ENCODE assay signal across 30 cellular contexts in genomic region chr1:34645109-34645688, GRCh38.
"Had no signal": no experiment of that assay in that cellular context is flagged by ENCODE, and none has a peak within 500 bp of the region (broad histone marks: within the 10 kb centered on the region; RNA-seq: fewer than 3 reads in every experiment).

No MANE protein-coding gene starts in this region.

- H3K4me1 ChIP-seq: ascending aorta, colonic mucosa, prostate gland, sigmoid colon, uterus had no signal

- H3K9me3 ChIP-seq: ascending aorta, colonic mucosa, ovary, prostate gland, sigmoid colon, uterus had no signal

- H3K27me3 ChIP-seq: ascending aorta, colonic mucosa, ovary, uterus had no signal

- DNase-seq: activated CD4-positive, alpha-beta memory T cell treated with anti-CD3 and anti-CD28 coated beads for 36 hours; activated CD4-positive, alpha-beta T cell treated with anti-CD3 and anti-CD28 coated beads, Interleukin-2, amount 10 ng/mL, durations not matched to agents 24 days and 14 days; activated CD4-positive, CD25-positive, alpha-beta regulatory T cell treated with anti-CD3 and anti-CD28 coated beads, Interleukin-2, amount 50 U/mL, for 72 hours; activated CD8-positive, alpha-beta memory T cell treated with anti-CD3 and anti-CD28 coated beads, Interleukin-2, amount 50 U/mL, for 4 hours; activated gamma-delta T cell; activated naive CD4-positive, alpha-beta T cell treated with anti-CD3 and anti-CD28 coated beads, Interleukin-2, amount 10 ng/mL, durations not matched to agents 7 days and 5 days; activated naive CD8-positive, alpha-beta T cell treated with anti-CD3 and anti-CD28 coated beads, Interleukin-2, amount 10 ng/mL, durations not matched to agents 7 days and 5 days; activated T-cell treated with anti-CD3 and anti-CD28 coated beads, Interleukin-2, amount 50 U/mL, for 1 hour; cerebellar nuclear complex; colonic mucosa; effector CD8-positive, alpha-beta T cell; islet precursor cell; left cardiac atrium; midbrain; naive thymus-derived CD4-positive, alpha-beta T cell; ovary; sigmoid colon; small intestine; stimulated activated CD4-positive, alpha-beta T cell treated with anti-CD3 and anti-CD28 coated beads, Interleukin-1b, Interleukin-23, amount 100 ng/mL, for 48 hours; stimulated activated CD4-positive, alpha-beta T cell treated with anti-CD3 and anti-CD28 coated beads, Interleukin-4, amount 100 ng/mL, for 4 hours; stimulated activated CD8-positive, alpha-beta memory T cell treated with anti-CD3 and anti-CD28 coated beads, Interleukin-4, amount 100 ng/mL, for 48 hours; stimulated activated naive CD8-positive, alpha-beta T cell treated with anti-CD3 and anti-CD28 coated beads, Interleukin-15, amount 100 ng/mL, for 72 hours; substantia nigra; uterus had no signal

- ATAC-seq: left cardiac atrium; naive thymus-derived CD4-positive, alpha-beta T cell; stimulated activated memory B cell treated with anti-CD40 and anti-IgM and Interleukin-4, amounts not matched to agents 10 μg/mL and 1 μg/mL and 100 μg/mL, for 72 hours; stimulated activated naive CD8-positive, alpha-beta T cell treated with anti-CD3 and anti-CD28 coated beads, Interleukin-15, amount 100 ng/mL, for 72 hours had no signal

- H3K36me3 ChIP-seq: ascending aorta, cardiac muscle cell, colonic mucosa, ovary, prostate gland, sigmoid colon, uterus had no signal

- H3K4me3 ChIP-seq: ascending aorta, cardiac muscle cell, colonic mucosa, hepatocyte, ovary, prostate gland, sigmoid colon, uterus had no signal

- H3K27ac ChIP-seq: ascending aorta, cardiac muscle cell, colonic mucosa, hepatocyte, ovary, prostate gland, sigmoid colon, uterus had no signal

- FAIRE-seq: frontal cortex, small intestine had no signal
